ENCODE assay signal across 8 cellular contexts in the genomic region with DNA sequence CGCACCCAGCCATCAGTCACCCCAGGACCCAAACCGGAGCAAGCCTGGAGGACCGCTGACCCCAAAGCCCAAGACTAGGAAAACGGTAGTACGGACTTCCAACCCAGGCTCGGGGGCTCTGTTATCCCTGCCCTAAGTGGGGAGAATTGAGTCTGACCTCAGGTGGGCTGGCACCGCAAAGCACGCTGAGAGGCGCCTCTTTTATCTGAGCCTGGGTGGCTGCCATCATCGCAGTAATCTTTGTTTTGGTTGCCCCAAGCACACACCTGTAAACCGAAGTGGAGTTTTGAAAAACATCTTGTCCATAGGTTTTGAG. TPM values are rescaled to one million over a fixed set of nuclear protein-coding genes. Genes with fewer than 3 reads are reported as not detected.
DNase-seq lines count a peak whose midpoint lies in the region; ATAC-seq, FAIRE-seq and TF ChIP-seq lines count a peak whose summit lies in the region.

No MANE protein-coding gene starts in this region.

- TF ChIP-seq CTCF in Peyer's patch (IDR thresholded peaks at IDR 0.05) (no peak), fibroblast of pulmonary artery (IDR thresholded peaks at IDR 0.05; ENCODE audit: low read length, missing control alignments) (no peak)

- ATAC-seq in sciatic nerve = peak; percentile 1
- ATAC-seq in HG03139 (IDR thresholded peaks at IDR 0.05; ENCODE audit: unreplicated experiment) = no peak
- ATAC-seq in HG02623 (IDR thresholded peaks at IDR 0.05; ENCODE audit: unreplicated experiment) = no peak

- intact Hi-C loops in sciatic nerve (cut with DNase I) = no loop called here

- TF ChIP-seq POLR2A in Peyer's patch (IDR thresholded peaks at IDR 0.05) = no peak

- peak overlapping the region; percentile 76 to 94 (median 88) for H3K27ac ChIP-seq in Peyer's patch
- no peak overlapping the region for H3K27ac ChIP-seq in effector memory CD4-positive, alpha-beta T cell (ENCODE audit: insufficient read depth, low read length, poor library complexity, severe bottlenecking)

- no peaks in the 10 kb centered on the region for H3K27me3 ChIP-seq in Peyer's patch
- H3K27me3 ChIP-seq in effector memory CD4-positive, alpha-beta T cell (replicated peaks; ENCODE audit: control insufficient read depth, insufficient read depth, low read length, poor library complexity, severe bottlenecking) = peaks cover 16% of the 10 kb centered on the region

- FAIRE-seq in GM18507 (lab: Jason Lieb, UNC) = peak; percentile 24

- no peaks in the 10 kb centered on the region for H3K36me3 ChIP-seq in Peyer's patch
- H3K36me3 ChIP-seq in effector memory CD4-positive, alpha-beta T cell (ENCODE audit: control insufficient read depth, insufficient read depth, low read length) = no peaks in the 10 kb centered on the region

- no peaks in the 10 kb centered on the region for H3K9me3 ChIP-seq in Peyer's patch
- H3K9me3 ChIP-seq in effector memory CD4-positive, alpha-beta T cell (ENCODE audit: control insufficient read depth, low read length) = no peaks in the 10 kb centered on the region

- H3K4me3 ChIP-seq in Peyer's patch (peak overlapping the region; percentile 70 to 92 (median 82)), fibroblast of pulmonary artery (replicated peaks; ENCODE audit: low read depth, low read length) (peak overlapping the region; percentile 82)
- H3K4me3 ChIP-seq in effector memory CD4-positive, alpha-beta T cell (ENCODE audit: insufficient read depth, low read depth, low read length, poor library complexity, severe bottlenecking) = no peak overlapping the region

- no peak for DNase-seq in GM18507 (ENCODE audit: extremely low spot score, insufficient read length, low read depth)
- peak in 1 of 3 donors; percentile 49 for DNase-seq in Peyer's patch
- no peak for DNase-seq in fibroblast of pulmonary artery (ENCODE audit: low read depth)
- no peak for DNase-seq in sciatic nerve (ENCODE audit: low spot score)
- DNase-seq in effector memory CD4-positive, alpha-beta T cell = no peak
- DNase-seq in NCI-H2081 treated with DMSO at 0.1 percent for 48 hours (lab: John Stamatoyannopoulos, UW) = no peak

- peaks cover 0 to 31% (median 2%) of the 10 kb centered on the region in 4 donors for H3K4me1 ChIP-seq in Peyer's patch
- H3K4me1 ChIP-seq in effector memory CD4-positive, alpha-beta T cell (ENCODE audit: control insufficient read depth, insufficient read depth, low read length, poor library complexity, severe bottlenecking) = peaks cover 10% of the 10 kb centered on the region

RNA-seq across cellular contexts. Expression of gene SH3RF1, which starts 0.9 kb away (rescaled TPM):
- total RNA-seq in Peyer's patch (10 to 100 TPM; 23.1 to 55.0 (median 48.1) TPM), sciatic nerve (15.6 TPM)
